In genomic region chr3:170564664-170565063, GRCh38 we compare ENCODE assay signal across 20 cellular contexts. TPM values are rescaled to one million over a fixed set of nuclear protein-coding genes. Genes with fewer than 3 reads are reported as not detected.
DNase-seq lines count a peak whose midpoint lies in the region; ATAC-seq, FAIRE-seq and TF ChIP-seq lines count a peak whose summit lies in the region.
"Had no signal": no experiment of that assay in that cellular context is flagged by ENCODE, and none has a peak within 500 bp of the region (broad histone marks: within the 10 kb centered on the region; RNA-seq: fewer than 3 reads in every experiment).

No MANE protein-coding gene starts in this region.

- H3K79me1 ChIP-seq in IMR-90 (ENCODE audit: low read depth in 1 of 2, low read length in 2 of 2), result no peaks in the 10 kb centered on the region

- FAIRE-seq in GM19239 (lab: Jason Lieb, UNC), result peak; percentile 53

- H3K18ac ChIP-seq in IMR-90 (ENCODE audit: low read depth, low read length), result no peak overlapping the region

- no peak overlapping the region for H3K4me2 ChIP-seq in GM23338
- H3K4me2 ChIP-seq in IMR-90 (ENCODE audit: low read depth, low read length), result no peak overlapping the region
- peak overlapping the region; percentile 65 for H3K4me2 ChIP-seq in smooth muscle cell

- 0 out of 2 replicates have a peak, but pooled peaks cover 4% of the 10 kb centered on the region for H3K4me1 ChIP-seq in GM23338 (ENCODE audit: insufficient read depth)
- no peaks in the 10 kb centered on the region for H3K4me1 ChIP-seq in IMR-90 (ENCODE audit: control insufficient read depth, insufficient read depth, low read length)
- no peaks in the 10 kb centered on the region for H3K4me1 ChIP-seq in smooth muscle cell (ENCODE audit: low read depth)
- H3K4me1 ChIP-seq: foreskin keratinocyte, vagina had no signal

- no peak overlapping the region for H2AK5ac ChIP-seq in IMR-90 (ENCODE audit: low read depth, low read length)

- H3K23ac ChIP-seq in IMR-90 (ENCODE audit: low read depth, low read length), result no peak overlapping the region

- H3K36me3 Mint-ChIP-seq in GM23338 (ENCODE audit: low read depth) (no peaks in the 10 kb centered on the region), glutamatergic neuron (ENCODE audit: unreplicated experiment) (peaks cover 4% of the 10 kb centered on the region)
- H3K36me3 Mint-ChIP-seq: CD4-positive, CD25-positive, alpha-beta regulatory T cell; naive thymus-derived CD8-positive, alpha-beta T cell had no signal

- H2BK15ac ChIP-seq in IMR-90 (ENCODE audit: low read depth, low read length), result no peak overlapping the region

- H2BK5ac ChIP-seq in IMR-90 (ENCODE audit: low read depth, low read length, poor library complexity, severe bottlenecking), result no peak overlapping the region

- H4K20me1 ChIP-seq in GM23338 (replicated peaks; ENCODE audit: insufficient read depth) (no peaks in the 10 kb centered on the region), IMR-90 (ENCODE audit: insufficient read depth, low read length) (no peaks in the 10 kb centered on the region), smooth muscle cell (ENCODE audit: low read depth) (no peaks in the 10 kb centered on the region)

- H3K27me3 Mint-ChIP-seq in GM23338 (ENCODE audit: insufficient read depth, low read depth, poor library complexity) (no peaks in the 10 kb centered on the region), glutamatergic neuron (ENCODE audit: unreplicated experiment) (peaks cover 3% of the 10 kb centered on the region)

- H2BK120ac ChIP-seq in IMR-90 (ENCODE audit: low read depth, low read length), result 0 out of 2 replicates have a peak overlapping the region, but pooled peaks have one; percentile 71

- ATAC-seq in GM23338 (no peak), IMR-90 (ENCODE audit: low read depth) (no peak), HG03521 (IDR thresholded peaks at IDR 0.05; ENCODE audit: unreplicated experiment) (no peak)
- ATAC-seq: effector memory CD8-positive, alpha-beta T cell; foreskin keratinocyte; naive thymus-derived CD8-positive, alpha-beta T cell had no signal

- POLR2A ChIA-PET in IMR-90 (lab: Charles Lee; ENCODE audit: unreplicated experiment), result no interaction called here

- H2AFZ ChIP-seq in GM23338 (peak overlapping the region; percentile 78; the same call in 1 of the 2 replicates), IMR-90 (replicated peaks; ENCODE audit: low read length, poor library complexity) (no peak overlapping the region), smooth muscle cell (ENCODE audit: low read depth) (peak overlapping the region; percentile 81)

- H3K4ac ChIP-seq in IMR-90 (ENCODE audit: low read depth, low read length), result no peak overlapping the region; the same call in 1 of the 2 replicates

- in situ Hi-C loops in IMR-90 (cut with MboI; ENCODE audit: low sequenced_read_pairs), result no loop called here

- dilution Hi-C loops in IMR-90 (cut with HindIII; ENCODE audit: low sequenced_read_pairs, unreplicated experiment), result no loop called here

- no peaks in the 10 kb centered on the region for H3K36me3 ChIP-seq in GM23338 (ENCODE audit: insufficient read depth)
- no peaks in the 10 kb centered on the region for H3K36me3 ChIP-seq in IMR-90 (ENCODE audit: control insufficient read depth, insufficient read depth, low read length)
- no peaks in the 10 kb centered on the region for H3K36me3 ChIP-seq in smooth muscle cell (ENCODE audit: low read depth)
- H3K36me3 ChIP-seq: vagina had no signal

- no peak for DNase-seq in GM19239 (ENCODE audit: insufficient read length, low spot score)
- DNase-seq in GM23338 (ENCODE audit: low spot score), result no peak
- DNase-seq in IMR-90, result no peak
- no peak for DNase-seq in smooth muscle cell (lab: John Stamatoyannopoulos, UW; ENCODE audit: unreplicated experiment)
- DNase-seq in T1000 (lab: John Stamatoyannopoulos, UW), result no peak
- no peak for DNase-seq in glutamatergic neuron
- DNase-seq: activated T-cell treated with anti-CD3 and anti-CD28 coated beads, Interleukin-2, amount 50 U/mL, for 4 hours; effector memory CD8-positive, alpha-beta T cell; foreskin keratinocyte; naive thymus-derived CD8-positive, alpha-beta T cell; NCI-H1092 treated with DMSO at 0.1 percent for 48 hours; SHP77 treated with DMSO at 0.1 percent for 48 hours; T-helper 9 cell had no signal

- H2AK9ac ChIP-seq in IMR-90 (replicated peaks; ENCODE audit: low read depth, low read length, poor library complexity), result no peak overlapping the region

- H3K9ac ChIP-seq in IMR-90 (ENCODE audit: low read depth, low read length) (no peak overlapping the region), smooth muscle cell (ENCODE audit: low read depth) (no peak overlapping the region)

- TF ChIP-seq CTCF in GM23338 (conservative IDR thresholded peaks at IDR 0.05; ENCODE audit: low read depth in 2 of 2), result no peak
- no peak for TF ChIP-seq CTCF in IMR-90 (conservative IDR thresholded peaks at IDR 0.05; ENCODE audit: low read depth, low read length)
- no peak for TF ChIP-seq CTCF in smooth muscle cell (IDR thresholded peaks at IDR 0.05; ENCODE audit: borderline replicate concordance, insufficient read depth, poor library complexity, severe bottlenecking)
- no peak for TF ChIP-seq CTCF in glutamatergic neuron (IDR thresholded peaks at IDR 0.05; ENCODE audit: partially characterized antibody, unreplicated experiment)

- H3K27ac ChIP-seq in GM23338 (ENCODE audit: low read depth) (no peak overlapping the region), IMR-90 (ENCODE audit: insufficient read depth, low read length) (no peak overlapping the region), smooth muscle cell (ENCODE audit: low read depth) (peak overlapping the region; percentile 33)
- H3K27ac ChIP-seq: foreskin keratinocyte, vagina had no signal

- H4K8ac ChIP-seq in IMR-90 (ENCODE audit: low read depth in 2 of 2, low read length in 2 of 2), result peak overlapping the region; percentile 58 to 77; a peak in 3 of 4 replicates

- no peaks in the 10 kb centered on the region for H3K9me2 ChIP-seq in GM23338 (ENCODE audit: insufficient read depth)

- H3K9me3 ChIP-seq in IMR-90 (ENCODE audit: control insufficient read depth, insufficient read depth, low read length), result peaks cover 2% of the 10 kb centered on the region; the same call in 1 of the 2 replicates
- no peaks in the 10 kb centered on the region for H3K9me3 ChIP-seq in smooth muscle cell (replicated peaks; ENCODE audit: low read depth)
- H3K9me3 ChIP-seq: vagina had no signal

- no peaks in the 10 kb centered on the region for H3K9me1 ChIP-seq in IMR-90 (ENCODE audit: insufficient read depth, low read length)

- H3K4me1 Mint-ChIP-seq in GM23338, result peaks cover 4% of the 10 kb centered on the region; the same call in 1 of the 3 replicates
- H3K4me1 Mint-ChIP-seq in glutamatergic neuron (ENCODE audit: low read depth, unreplicated experiment), result no peaks in the 10 kb centered on the region

- H3K79me2 ChIP-seq in GM23338 (replicated peaks; ENCODE audit: insufficient read depth) (no peaks in the 10 kb centered on the region), smooth muscle cell (ENCODE audit: low read depth) (no peaks in the 10 kb centered on the region)

- no peak overlapping the region for H3K27ac Mint-ChIP-seq in GM23338
- no peak overlapping the region for H3K27ac Mint-ChIP-seq in glutamatergic neuron (ENCODE audit: unreplicated experiment)
- H3K27ac Mint-ChIP-seq: activated CD4-positive, alpha-beta T cell treated with anti-CD3 and anti-CD28 coated beads, Interleukin-2, amount 10 ng/mL, durations not matched to agents 7 days and 5 days; CD4-positive, CD25-positive, alpha-beta regulatory T cell; IgD-negative memory B cell had no signal

- H2BK20ac ChIP-seq in IMR-90 (ENCODE audit: low read depth, low read length), result no peak overlapping the region

- no peak overlapping the region for H4K5ac ChIP-seq in IMR-90 (ENCODE audit: low read depth, low read length)

- intact Hi-C loops in IMR-90 (cut with micrococcal nuclease), result no loop called here

- no peak overlapping the region for H4K91ac ChIP-seq in IMR-90 (ENCODE audit: insufficient read depth, low read depth, low read length)

- no peaks in the 10 kb centered on the region for H3F3A ChIP-seq in GM23338 (replicated peaks; ENCODE audit: low read depth)
- no peaks in the 10 kb centered on the region for H3F3A ChIP-seq in smooth muscle cell (ENCODE audit: low read depth)

- no CpG with 5 or more reads among the region's 2 CpGs for WGBS in IMR-90 (ENCODE audit: extremely low coverage in 2 of 2, insufficient read length in 1 of 2), 2 experiments
- 86% methylated on average over 2 of the region's 2 CpGs for whole genome bisulfite sequencing in smooth muscle cell (ENCODE audit: low lambda C conversion rate)

- H3K9me3 Mint-ChIP-seq in GM23338, result no peaks in the 10 kb centered on the region
- H3K9me3 Mint-ChIP-seq in glutamatergic neuron (ENCODE audit: unreplicated experiment), result no peaks in the 10 kb centered on the region
- H3K9me3 Mint-ChIP-seq: activated CD4-positive, alpha-beta T cell treated with anti-CD3 and anti-CD28 coated beads, Interleukin-2, amount 10 ng/mL, durations not matched to agents 7 days and 5 days; activated T-cell treated with anti-CD3 and anti-CD28 coated beads, Interleukin-2, amount 50 U/mL, for 4 hours; effector memory CD8-positive, alpha-beta T cell had no signal

- CTCF ChIA-PET in IMR-90 (lab: Yijun Ruan, JAX), result no interaction called here

- no TSS peak for BruUV-seq in IMR-90 (replicated peaks; lab: Mats Ljungman, UMichigan)

- H3K27me3 ChIP-seq in GM23338 (ENCODE audit: insufficient read depth) (no peaks in the 10 kb centered on the region), IMR-90 (ENCODE audit: control insufficient read depth, insufficient read depth, low read length) (no peaks in the 10 kb centered on the region), smooth muscle cell (ENCODE audit: low read depth) (no peaks in the 10 kb centered on the region)
- H3K27me3 ChIP-seq: foreskin keratinocyte, vagina had no signal

- no peak for TF ChIP-seq POLR2A in IMR-90 (IDR thresholded peaks at IDR 0.05; ENCODE audit: low read depth, low read length)

- H3K4me3 Mint-ChIP-seq in GM23338 (no peak overlapping the region), glutamatergic neuron (ENCODE audit: unreplicated experiment) (no peak overlapping the region)
- H3K4me3 Mint-ChIP-seq: activated CD4-positive, alpha-beta T cell treated with anti-CD3 and anti-CD28 coated beads, Interleukin-2, amount 10 ng/mL, durations not matched to agents 7 days and 5 days; activated T-cell treated with anti-CD3 and anti-CD28 coated beads, Interleukin-2, amount 50 U/mL, for 4 hours; effector memory CD8-positive, alpha-beta T cell; naive thymus-derived CD8-positive, alpha-beta T cell had no signal

- no peak for TF ChIP-seq RAD21 in IMR-90 (IDR thresholded peaks at IDR 0.05; ENCODE audit: low read length)

- no peak overlapping the region for H3K56ac ChIP-seq in IMR-90 (ENCODE audit: extremely low read depth, insufficient read depth, low read length)

- no peak overlapping the region for H3K14ac ChIP-seq in IMR-90 (replicated peaks; ENCODE audit: low read depth, low read length)

- H3K4me3 ChIP-seq in GM23338 (no peak overlapping the region), IMR-90 (ENCODE audit: insufficient read depth, low read depth, low read length) (no peak overlapping the region), smooth muscle cell (no peak overlapping the region)
- H3K4me3 ChIP-seq: vagina had no signal

RNA-seq across cellular contexts. Expression of gene SLC7A14, which starts 21.2 kb away (rescaled TPM):
- 0.49 and 0.58 TPM in 2 replicates for total RNA-seq in GM23338 (2014; rRNA removed; shearing (Covaris generic))
- polyA plus RNA-seq in GM23338 (2016; fragmentation: Nextera tagmentation; extraction: Ambion mirVana) (0.49 and 0.82 TPM in 2 replicates), IMR-90 (2012; rRNA removed) (2.5 and 2.7 TPM in 2 replicates), smooth muscle cell (not detected in 2 replicates)
- total RNA-seq in IMR-90 (2012; rRNA removed) (6.7 and 6.8 TPM in 2 replicates), smooth muscle cell (not detected in 2 replicates), glutamatergic neuron (ENCODE audit: unreplicated experiment) (6.2 TPM)
- polyA plus RNA-seq in IMR-90 (2012; cell fraction: cytosol; rRNA removed), result 1.6 TPM in 2 replicates
- polyA plus RNA-seq in IMR-90 (2012; cell fraction: nucleus; rRNA removed; ENCODE audit: low replicate concordance), result 1.0 and 2.1 TPM in 2 replicates
- total RNA-seq: activated CD4-positive, alpha-beta T cell treated with anti-CD3 and anti-CD28 coated beads, Interleukin-2, amount 10 ng/mL, durations not matched to agents 7 days and 5 days; activated T-cell treated with anti-CD3 and anti-CD28 coated beads, Interleukin-2, amount 50 U/mL, for 4 hours; cardiac septum; CD4-positive, CD25-positive, alpha-beta regulatory T cell; lower leg skin; naive thymus-derived CD8-positive, alpha-beta T cell had no signal
- polyA plus RNA-seq: CD4-positive, CD25-positive, alpha-beta regulatory T cell; foreskin keratinocyte; IgD-negative memory B cell; naive thymus-derived CD8-positive, alpha-beta T cell had no signal
